Comparison of ENCODE assay signal across 8 cellular contexts in the genomic region with DNA sequence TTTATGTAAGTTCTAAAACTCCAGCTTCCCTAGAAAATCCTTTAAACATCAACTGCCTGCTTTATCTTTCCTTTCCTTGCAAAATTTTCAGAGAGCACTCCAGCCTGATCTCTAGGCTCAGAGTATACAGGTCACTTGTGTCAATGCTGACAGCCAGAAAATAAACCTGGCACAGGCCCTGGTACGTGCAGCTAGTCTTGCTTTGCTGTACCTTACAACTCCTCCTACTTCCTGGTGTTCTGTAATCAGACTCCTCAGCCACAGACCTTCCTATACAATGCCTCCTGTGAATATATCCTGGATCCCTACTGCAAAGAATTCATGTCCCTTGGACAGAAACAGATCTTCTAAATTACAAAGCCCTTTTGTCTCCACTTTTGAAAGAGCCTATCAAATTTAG. TPM values are rescaled to one million over a fixed set of nuclear protein-coding genes. Genes with fewer than 3 reads are reported as not detected.
DNase-seq lines count a peak whose midpoint lies in the region; ATAC-seq and TF ChIP-seq lines count a peak whose summit lies in the region.

No MANE protein-coding gene starts in this region.

- H3K27ac ChIP-seq in ACC112 (ENCODE audit: low read depth, low read length) = no peak overlapping the region
- no peak overlapping the region for H3K27ac ChIP-seq in coronary artery

- H3K36me3 ChIP-seq in ACC112 (ENCODE audit: insufficient read depth, low read length) = no peaks in the 10 kb centered on the region

- no peaks in the 10 kb centered on the region for H3K27me3 Mint-ChIP-seq in activated T-helper 17 cell treated with anti-CD3 and anti-CD28 coated beads, Interleukin-2, amount 50 U/mL, for 72 hours

- H3K79me2 ChIP-seq in ACC112 (ENCODE audit: control insufficient read depth, insufficient read depth, low read length, unreplicated experiment) = no peaks in the 10 kb centered on the region

- peaks cover 4% of the 10 kb centered on the region for H3K4me1 ChIP-seq in ACC112 (ENCODE audit: control insufficient read depth, insufficient read depth, low read length, unreplicated experiment)

- no peaks in the 10 kb centered on the region for H3K9me3 Mint-ChIP-seq in activated T-helper 17 cell treated with anti-CD3 and anti-CD28 coated beads, Interleukin-2, amount 50 U/mL, for 72 hours

- H3K27ac Mint-ChIP-seq in activated T-helper 17 cell treated with anti-CD3 and anti-CD28 coated beads, Interleukin-2, amount 50 U/mL, for 72 hours = peak overlapping the region; percentile 83

- DNase-seq in NCI-H2029 (lab: John Stamatoyannopoulos, UW) (peak; percentile 87), lung microvascular endothelial cell (ENCODE audit: low read depth in 2 of 2) (peak; percentile 9 to 14), ACHN (no peak), coronary artery (ENCODE audit: low spot score) (no peak), germinal center (ENCODE audit: low spot score) (no peak)

- in situ Hi-C loops in ACHN (cut with HindIII; ENCODE audit: low pct_ligation_motif_present, low pct_unique_long_range_greater_than_20kb, low sequenced_read_pairs) = no loop called here

- H3K36me3 Mint-ChIP-seq in activated T-helper 17 cell treated with anti-CD3 and anti-CD28 coated beads, Interleukin-2, amount 50 U/mL, for 72 hours (ENCODE audit: low read depth) = no peaks in the 10 kb centered on the region

- peak overlapping the region; percentile 36 for H2AFZ ChIP-seq in ACC112 (ENCODE audit: low read length, unreplicated experiment)

- no peak for TF ChIP-seq CTCF in coronary artery (IDR thresholded peaks at IDR 0.05)

- peak overlapping the region; percentile 68 for H3K4me3 Mint-ChIP-seq in activated T-helper 17 cell treated with anti-CD3 and anti-CD28 coated beads, Interleukin-2, amount 50 U/mL, for 72 hours

- H3K4me1 Mint-ChIP-seq in activated T-helper 17 cell treated with anti-CD3 and anti-CD28 coated beads, Interleukin-2, amount 50 U/mL, for 72 hours = peaks cover 35% of the 10 kb centered on the region

- no peaks in the 10 kb centered on the region for H3K27me3 ChIP-seq in ACC112 (ENCODE audit: insufficient read depth, low read length)

- ATAC-seq in GM19452 (IDR thresholded peaks at IDR 0.05; ENCODE audit: unreplicated experiment) = peak; percentile 28
- peak; percentile 81 for ATAC-seq in activated T-helper 17 cell treated with anti-CD3 and anti-CD28 coated beads, Interleukin-2, amount 50 U/mL, for 72 hours (replicated peaks)

- H3K4me3 ChIP-seq in ACC112 (ENCODE audit: low read depth, low read length) = no peak overlapping the region
- no peak overlapping the region for H3K4me3 ChIP-seq in coronary artery

RNA-seq across cellular contexts. Expression of gene TMEM123, which starts 24.2 kb away (rescaled TPM):
- total RNA-seq in activated T-helper 17 cell treated with anti-CD3 and anti-CD28 coated beads, Interleukin-2, amount 50 U/mL, for 72 hours = 100 to 1,000 TPM; 140 to 209 TPM
- total RNA-seq in lung microvascular endothelial cell = 169 and 269 TPM in 2 replicates

RNA-seq across cellular contexts. Expression of gene MMP7, which starts 53.7 kb away (rescaled TPM):
- total RNA-seq in activated T-helper 17 cell treated with anti-CD3 and anti-CD28 coated beads, Interleukin-2, amount 50 U/mL, for 72 hours = not detected
- 0.20 and 10.0 TPM in 2 replicates for total RNA-seq in lung microvascular endothelial cell

Comparison
In these comparisons a context has a peak if more than half of its experiments do, and no peak if none do; other contexts are left out.
1. DNase-seq: peak in NCI-H2029 (single experiment) and lung microvascular endothelial cell (2 of 2); none in ACHN (single experiment), coronary artery (single experiment) and germinal center (single experiment).